21 cellular contexts compared by ENCODE assay signal in the genomic region with DNA sequence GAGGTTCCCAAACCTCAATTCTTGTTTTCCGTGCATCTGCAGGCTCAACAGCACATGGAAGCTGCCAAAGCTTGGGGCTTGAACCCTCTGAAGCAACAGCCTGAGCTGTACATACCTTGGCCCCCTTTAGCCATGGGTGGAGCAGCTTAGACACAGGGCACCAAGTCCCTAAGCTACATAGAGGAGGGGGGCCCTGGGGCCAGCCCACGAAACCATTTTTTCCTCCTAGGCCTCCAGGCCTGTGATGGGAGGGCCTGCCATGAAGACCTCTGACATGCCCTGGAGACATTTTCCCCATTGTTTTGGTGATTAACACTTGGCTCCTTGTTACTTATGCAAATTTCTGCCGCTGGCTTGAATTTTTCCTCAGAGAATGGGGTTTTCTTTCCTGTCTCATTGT. TPM values are rescaled to one million over a fixed set of nuclear protein-coding genes. Genes with fewer than 3 reads are reported as not detected.
DNase-seq lines count a peak whose midpoint lies in the region; ATAC-seq, FAIRE-seq and TF ChIP-seq lines count a peak whose summit lies in the region.
"Had no signal": no experiment of that assay in that cellular context is flagged by ENCODE, and none has a peak within 500 bp of the region (broad histone marks: within the 10 kb centered on the region; RNA-seq: fewer than 3 reads in every experiment).

No MANE protein-coding gene starts in this region.

- H4K20me1 ChIP-seq in HepG2 (ENCODE audit: insufficient read depth, low read length): no peaks in the 10 kb centered on the region

- H3K4me3 Mint-ChIP-seq in endothelial cell (ENCODE audit: unreplicated experiment) (peak overlapping the region; percentile 81), nephron progenitor cell (no peak overlapping the region)
- H3K4me3 Mint-ChIP-seq: CD8-positive, alpha-beta memory T cell; GM23338 had no signal

- no TSS peak for BruUV-seq in HepG2 (replicated peaks; lab: Mats Ljungman, UMichigan)

- H3K4me2 ChIP-seq in HepG2 (ENCODE audit: low read depth, low read length): no peak overlapping the region
- H3K4me2 ChIP-seq: GM23338 had no signal

- DNase-seq in HepG2 (ENCODE audit: low spot score) (no peak), right lobe of liver (no peak), endothelial cell (ENCODE audit: low spot score) (no peak), nephron progenitor cell (peak; percentile 3), H54 (ENCODE audit: insufficient read length, low spot score) (no peak)
- DNase-seq: C1 segment of cervical spinal cord; CD4-positive, CD25-positive, alpha-beta regulatory T cell; CD8-positive, alpha-beta memory T cell; COR-L47; DMS 273 treated with DMSO at 0.1 percent for 48 hours; DMS53; H7 had no signal

- H3K4me1 ChIP-seq in HepG2 (ENCODE audit: insufficient read depth, low read length): peaks cover 7% of the 10 kb centered on the region; the same call in 1 of the 2 replicates
- no peaks in the 10 kb centered on the region for H3K4me1 ChIP-seq in right lobe of liver
- H3K4me1 ChIP-seq in HEK293 (ENCODE audit: control insufficient read depth, insufficient read depth, low read length): no peaks in the 10 kb centered on the region

- peaks cover 28 to 82% of the 10 kb centered on the region in 2 experiments for H3K36me3 ChIP-seq in HepG2 (replicated peaks in 1 of 2; ENCODE audit: control insufficient read depth in 1 of 2, insufficient read depth in 2 of 2, low read length in 2 of 2)
- H3K36me3 ChIP-seq in right lobe of liver: peaks cover 0 to 47% (median 30%) of the 10 kb centered on the region in 4 donors
- H3K36me3 ChIP-seq in HEK293 (ENCODE audit: control insufficient read depth in 2 of 2, insufficient read depth in 1 of 2, low read length in 2 of 2): peaks cover 15 to 86% of the 10 kb centered on the region in 2 experiments

- no peaks in the 10 kb centered on the region for H3K79me2 ChIP-seq in HepG2 (ENCODE audit: insufficient read depth, low read length)

- intact Hi-C loops in HepG2 (cut with micrococcal nuclease; ENCODE audit: unreplicated experiment): no loop called here
- intact Hi-C loops in right lobe of liver (cut with DNase I): no loop called here

- no peak; the same call in 2 of the 3 replicates for ATAC-seq in HepG2
- no peak for ATAC-seq in right lobe of liver
- no peak for ATAC-seq in activated CD4-positive, CD25-positive, alpha-beta regulatory T cell treated with anti-CD3 and anti-CD28 coated beads, Interleukin-2, amount 50 U/mL, for 24 hours
- no peak for ATAC-seq in HG03175 (IDR thresholded peaks at IDR 0.05; ENCODE audit: unreplicated experiment)
- ATAC-seq: GM23338, HCT116 had no signal

- no peak for TF ChIP-seq POLR2A in HepG2 (IDR thresholded peaks at IDR 0.05; ENCODE audit: insufficient read depth in 1 of 2, low read depth in 2 of 2, low read length in 2 of 2)
- no peak for TF ChIP-seq POLR2A in right lobe of liver (IDR thresholded peaks at IDR 0.05)
- TF ChIP-seq POLR2A in H54 (IDR thresholded peaks at IDR 0.05; ENCODE audit: low read depth, low read length): no peak

- H3K27ac Mint-ChIP-seq in endothelial cell (ENCODE audit: unreplicated experiment) (no peak overlapping the region), nephron progenitor cell (no peak overlapping the region)
- H3K27ac Mint-ChIP-seq: GM23338 had no signal

- H3K4me1 Mint-ChIP-seq in endothelial cell (ENCODE audit: unreplicated experiment): no peaks in the 10 kb centered on the region
- no peaks in the 10 kb centered on the region for H3K4me1 Mint-ChIP-seq in nephron progenitor cell
- H3K4me1 Mint-ChIP-seq: CD4-positive, CD25-positive, alpha-beta regulatory T cell; CD8-positive, alpha-beta memory T cell; GM23338 had no signal

- H3K9me3 ChIP-seq in HepG2 (ENCODE audit: low read length) (peaks cover 19% of the 10 kb centered on the region), right lobe of liver (no peaks in the 10 kb centered on the region), HEK293 (ENCODE audit: control insufficient read depth, insufficient read depth, low read depth, low read length) (no peaks in the 10 kb centered on the region)

- POLR2A ChIA-PET in HepG2 (lab: Yijun Ruan, JAX): interaction anchor here (1.8 kb wide), 1 partner anchor 12 kb away, joined by 6 read pairs; no protein-coding TSS in a partner anchor
- POLR2A ChIA-PET in HEK293 (lab: Yijun Ruan, JAX): no interaction called here

- TF ChIP-seq RAD21 in HepG2 (CRISPR knock-in tag; IDR thresholded peaks at IDR 0.05): no peak

- TF ChIP-seq EP300 in HepG2 (IDR thresholded peaks at IDR 0.05; ENCODE audit: low read depth in 2 of 2, low read length in 2 of 2) (no peak), HepG2 (CRISPR knock-in tag; IDR thresholded peaks at IDR 0.05; ENCODE audit: borderline replicate concordance) (no peak)

- no peak for TF ChIP-seq CTCF in HepG2 (CRISPR knock-in tag; IDR thresholded peaks at IDR 0.05)
- no peak for TF ChIP-seq CTCF in right lobe of liver (IDR thresholded peaks at IDR 0.05)
- no peak for TF ChIP-seq CTCF in HEK293 (tag by site-specific recombination; IDR thresholded peaks at IDR 0.05)
- TF ChIP-seq CTCF in endothelial cell (IDR thresholded peaks at IDR 0.05; ENCODE audit: unreplicated experiment): no peak
- no peak for TF ChIP-seq CTCF in nephron progenitor cell (IDR thresholded peaks at IDR 0.05)

- no peak overlapping the region for H2AFZ ChIP-seq in HepG2 (ENCODE audit: low read length)
- H2AFZ ChIP-seq: GM23338 had no signal

- CTCF ChIA-PET in HepG2 (lab: Yijun Ruan, JAX; ENCODE audit: low intra/inter-chr PET ratio, low total read pairs) (no interaction called here), HEK293 (lab: Yijun Ruan, JAX) (no interaction called here)

- no peak overlapping the region for H3K4me3 ChIP-seq in HepG2 (replicated peaks in 1 of 3; ENCODE audit: insufficient read depth in 1 of 3, low read depth in 2 of 3, low read length in 3 of 3)
- H3K4me3 ChIP-seq in right lobe of liver: no peak overlapping the region
- H3K4me3 ChIP-seq in HEK293 (ENCODE audit: low read depth, low read length): no peak overlapping the region
- H3K4me3 ChIP-seq: GM23338 had no signal

- H3K36me3 Mint-ChIP-seq in endothelial cell (ENCODE audit: low read depth, unreplicated experiment): peaks cover 72% of the 10 kb centered on the region
- peaks cover 96% of the 10 kb centered on the region for H3K36me3 Mint-ChIP-seq in nephron progenitor cell (ENCODE audit: low read depth)

- H3K9me3 Mint-ChIP-seq in endothelial cell (ENCODE audit: unreplicated experiment) (peaks cover 18% of the 10 kb centered on the region), nephron progenitor cell (peaks cover 44% of the 10 kb centered on the region)

- 93% methylated on average over 3 of the region's 3 CpGs for WGBS in HepG2 (ENCODE audit: low lambda C conversion rate)
- WGBS in right lobe of liver (ENCODE audit: insufficient coverage, low coverage, low lambda C conversion rate, missing lambda C conversion rate): 94% methylated on average over 3 of the region's 3 CpGs

- no peak overlapping the region for H3K9ac ChIP-seq in HepG2 (ENCODE audit: insufficient read depth, low read depth, low read length)

- in situ Hi-C loops in HepG2 (cut with HindIII; ENCODE audit: extremely low pct_ligation_motif_present, low pct_unique_long_range_greater_than_20kb): no loop called here

- no peaks in the 10 kb centered on the region for H3K27me3 ChIP-seq in HepG2 (ENCODE audit: control insufficient read depth in 1 of 2, insufficient read depth in 2 of 2, low read length in 2 of 2)
- no peaks in the 10 kb centered on the region for H3K27me3 ChIP-seq in right lobe of liver

- FAIRE-seq in HepG2 (lab: Jason Lieb, UNC): no peak
- no peak for FAIRE-seq in H54 (lab: Jason Lieb, UNC)
- FAIRE-seq: G401.6, GM12891, GM19239 had no signal

- H3K27me3 Mint-ChIP-seq in endothelial cell (ENCODE audit: unreplicated experiment): peaks cover 4% of the 10 kb centered on the region
- no peaks in the 10 kb centered on the region for H3K27me3 Mint-ChIP-seq in nephron progenitor cell (ENCODE audit: low read depth, poor library complexity)
- H3K27me3 Mint-ChIP-seq: CD4-positive, CD25-positive, alpha-beta regulatory T cell; CD8-positive, alpha-beta memory T cell had no signal

- H3K27ac ChIP-seq in HepG2 (ENCODE audit: extremely low read length, insufficient read depth, low read length) (no peak overlapping the region), right lobe of liver (no peak overlapping the region), HEK293 (ENCODE audit: extremely low read depth, low read depth, low read length) (no peak overlapping the region)
- H3K27ac ChIP-seq: 22Rv1 had no signal

TF ChIP-seq in HepG2, 621 proteins besides CTCF, POLR2A, EP300 and RAD21:
- TF ChIP-seq ZFP36 (IDR thresholded peaks at IDR 0.05; ENCODE audit: borderline replicate concordance, low read depth, low read length, partially characterized antibody): peak; percentile 82
- TF ChIP-seq NFKB2 (CRISPR knock-in tag; IDR thresholded peaks at IDR 0.05; ENCODE audit: borderline replicate concordance): no peak

TF ChIP-seq in HEK293, 187 proteins besides CTCF, POLR2A, EP300 and RAD21 (continues in another document):
- TF ChIP-seq ZNF585B (tag by site-specific recombination; IDR thresholded peaks at IDR 0.05) (peak; percentile 97), ZSCAN16 (tag by site-specific recombination; IDR thresholded peaks at IDR 0.05) (no peak)

RNA-seq across cellular contexts. Expression of gene SRP14, which starts 24.6 kb away (rescaled TPM):
- total RNA-seq in HepG2 (2016; rRNA removed; fragmentation: Illumina TruSeq; extraction: Trizol) (208 and 346 TPM in 2 replicates), right lobe of liver (100 to 1,000 TPM in 2 of 6 experiments, 10 to 100 TPM in 4; 57.9 to 277 (median 81.0) TPM), endothelial cell (ENCODE audit: unreplicated experiment) (235 TPM)
- 41.2 and 44.6 TPM in 2 replicates for total RNA-seq in HepG2 (2016; cell fraction: cytosol; rRNA removed; fragmentation: Illumina TruSeq; extraction: Trizol; ENCODE audit: low read depth)
- total RNA-seq in HepG2 (2016; cell fraction: insoluble cytoplasmic fraction; rRNA removed; fragmentation: Illumina TruSeq; extraction: Trizol): 215 and 364 TPM in 2 replicates
- total RNA-seq in HepG2 (2016; cell fraction: membrane; rRNA removed; fragmentation: Illumina TruSeq; extraction: Trizol): 66.6 and 67.3 TPM in 2 replicates
- total RNA-seq in HepG2 (2016; cell fraction: nucleus; rRNA removed; fragmentation: Illumina TruSeq; extraction: Trizol): 83.4 and 83.7 TPM in 2 replicates
- polyA plus RNA-seq in HepG2 (2011; rRNA removed): 257 and 356 TPM in 2 replicates
- 182 and 220 TPM in 2 replicates for polyA plus RNA-seq in HepG2 (2011; cell fraction: cytosol; rRNA removed)
- 51.4 and 52.1 TPM in 2 replicates for polyA plus RNA-seq in HepG2 (2011; cell fraction: nucleus; rRNA removed)
- 184 and 206 TPM in 2 replicates for polyA plus RNA-seq in HepG2 (2012)
- polyA plus RNA-seq in HepG2 (2016; cell fraction: cytosol; fragmentation: Illumina TruSeq; extraction: Trizol; ENCODE audit: low read depth): 72.3 and 76.1 TPM in 2 replicates
- polyA plus RNA-seq in HepG2 (2016; cell fraction: insoluble cytoplasmic fraction; fragmentation: Illumina TruSeq; extraction: Trizol; ENCODE audit: low read depth): 607 and 646 TPM in 2 replicates
- polyA plus RNA-seq in HepG2 (2016; cell fraction: membrane; fragmentation: Illumina TruSeq; extraction: Trizol; ENCODE audit: low read depth): 102 TPM in 2 replicates
- polyA plus RNA-seq in HepG2 (2016; cell fraction: nucleus; fragmentation: Illumina TruSeq; extraction: Trizol; ENCODE audit: insufficient read depth, low read depth): 218 and 240 TPM in 2 replicates
- 39.8 and 85.1 TPM in 2 replicates for polyA minus RNA-seq in HepG2 (2011; rRNA and poly(A)+ RNA removed; ENCODE audit: low replicate concordance)
- 43.2 and 55.2 TPM in 2 replicates for polyA minus RNA-seq in HepG2 (2011; cell fraction: cytosol; rRNA and poly(A)+ RNA removed)
- polyA minus RNA-seq in HepG2 (2011; cell fraction: nucleus; rRNA and poly(A)+ RNA removed): 31.1 and 41.5 TPM in 2 replicates

Comparison
In these comparisons a context has a peak if more than half of its experiments do, and no peak if none do; other contexts are left out.
1. Of the 63 proteins assayed by ChIP-seq in both HepG2 and HEK293: peak only in HepG2: none; only in HEK293: SETDB1 and ZNF280D; in both: none; in neither: 61.